Comparison of ENCODE assay signal across 8 cellular contexts in the genomic region with DNA sequence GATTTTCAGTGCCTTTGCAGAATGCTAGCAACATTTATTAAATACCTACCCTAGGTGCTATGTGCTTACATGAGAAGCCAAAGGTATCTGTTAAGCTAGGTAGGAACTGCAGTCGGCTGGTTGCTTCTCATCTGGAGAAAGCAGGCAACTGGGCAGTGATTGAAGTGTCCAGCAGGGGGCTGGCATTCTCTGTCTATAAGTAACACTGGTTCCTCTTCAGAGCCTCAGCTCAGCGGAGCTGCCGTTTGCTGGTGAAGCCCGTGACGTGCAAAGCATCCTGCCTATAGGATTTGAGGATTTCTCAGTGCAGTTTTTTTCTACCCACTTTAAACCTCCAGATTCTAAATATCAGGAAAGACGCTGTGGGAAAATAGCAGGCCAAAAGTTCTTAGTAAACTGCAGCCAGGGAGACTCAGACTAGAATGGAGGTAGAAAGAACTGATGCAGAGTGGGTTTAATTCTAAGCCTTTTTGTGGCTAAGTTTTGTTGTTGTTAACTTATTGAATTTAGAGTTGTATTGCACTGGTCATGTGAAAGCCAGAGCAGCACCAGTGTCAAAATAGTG. TPM values are rescaled to one million over a fixed set of nuclear protein-coding genes. Genes with fewer than 3 reads are reported as not detected.
A peak's percentile ranks its signal among the peaks of the same experiment; 100 is the strongest.
DNase-seq lines count a peak whose midpoint lies in the region; ATAC-seq and TF ChIP-seq lines count a peak whose summit lies in the region.

A gene (plus strand): TSS at position 344 of the 565 bp plus-strand sequence. CDS start 389 bp downstream, outside the sequence.

- H3K9me3 Mint-ChIP-seq in effector memory CD8-positive, alpha-beta T cell, result no peaks in the 10 kb centered on the region

- H3K4me1 Mint-ChIP-seq in effector memory CD8-positive, alpha-beta T cell (ENCODE audit: low read depth in 2 of 2), result peaks cover 4 to 8% of the 10 kb centered on the region in 2 donors

- H3K27me3 Mint-ChIP-seq in effector memory CD8-positive, alpha-beta T cell, result peaks cover 12 to 20% of the 10 kb centered on the region in 2 donors

- peak; percentile 60 for ATAC-seq in GM19351 (IDR thresholded peaks at IDR 0.05; ENCODE audit: unreplicated experiment)
- ATAC-seq in HG03558 (IDR thresholded peaks at IDR 0.05; ENCODE audit: extremely low read depth, unreplicated experiment), result peak; percentile 37
- peak; percentile 87 for ATAC-seq in effector memory CD8-positive, alpha-beta T cell (replicated peaks)

- H3K4me3 Mint-ChIP-seq in effector memory CD8-positive, alpha-beta T cell, result no peak within 1 kb of the TSS

- no peak within 1 kb of the TSS for H3K27ac Mint-ChIP-seq in effector memory CD8-positive, alpha-beta T cell

- DNase-seq in NCI-H69 (lab: John Stamatoyannopoulos, UW) (peak; percentile 78), lung microvascular endothelial cell (ENCODE audit: low read depth in 2 of 2) (peak; percentile 86 to 88)
- peak; percentile 29 to 40 for DNase-seq in activated CD4-positive, alpha-beta T cell treated with anti-CD3 and anti-CD28 coated beads, Interleukin-2, amount 50 U/mL, for 4 hours
- peak; percentile 19 to 29 (median 25) for DNase-seq in effector memory CD8-positive, alpha-beta T cell
- peak; percentile 5 to 11 for DNase-seq in stimulated activated CD8-positive, alpha-beta memory T cell treated with anti-CD3 and anti-CD28 coated beads, Interleukin-15, amount 100 ng/mL, for 4 hours (ENCODE audit: low read depth in 2 of 2)

- TF ChIP-seq CTCF in C4-2B (conservative IDR thresholded peaks at IDR 0.05), result peak; percentile 83

- peak within 1 kb of the TSS; percentile 67 for H3K27ac ChIP-seq in C4-2B

- H3K36me3 Mint-ChIP-seq in effector memory CD8-positive, alpha-beta T cell (ENCODE audit: insufficient read depth), result no peaks in the 10 kb centered on the region

RNA-seq across cellular contexts. Expression of the gene that starts here (rescaled TPM):
- under 0.01 TPM in 2 replicates for total RNA-seq in lung microvascular endothelial cell

Comparison
In these comparisons a context has a peak if more than half of its experiments do, and no peak if none do; other contexts are left out.
1. Peak in every context shown above with its lines: DNase-seq, ATAC-seq and H3K27ac ChIP-seq.
2. Peak in DNase-seq in lung microvascular endothelial cell; RNA of the gene not detected or under 1 TPM.
3. ATAC-seq: peak in every context shown above with its lines; median percentile 87 in effector memory CD8-positive, alpha-beta T cell; 60 in GM19351; 37 in HG03558.
4. DNase-seq: peak in every context shown above with its lines; median percentile 87 in lung microvascular endothelial cell; 78 in NCI-H69; 34 in activated CD4-positive, alpha-beta T cell treated with anti-CD3 and anti-CD28 coated beads, Interleukin-2, amount 50 U/mL, for 4 hours; 25 in effector memory CD8-positive, alpha-beta T cell; 8 in stimulated activated CD8-positive, alpha-beta memory T cell treated with anti-CD3 and anti-CD28 coated beads, Interleukin-15, amount 100 ng/mL, for 4 hours.